ENCODE assay signal across 8 cellular contexts in the genomic region with DNA sequence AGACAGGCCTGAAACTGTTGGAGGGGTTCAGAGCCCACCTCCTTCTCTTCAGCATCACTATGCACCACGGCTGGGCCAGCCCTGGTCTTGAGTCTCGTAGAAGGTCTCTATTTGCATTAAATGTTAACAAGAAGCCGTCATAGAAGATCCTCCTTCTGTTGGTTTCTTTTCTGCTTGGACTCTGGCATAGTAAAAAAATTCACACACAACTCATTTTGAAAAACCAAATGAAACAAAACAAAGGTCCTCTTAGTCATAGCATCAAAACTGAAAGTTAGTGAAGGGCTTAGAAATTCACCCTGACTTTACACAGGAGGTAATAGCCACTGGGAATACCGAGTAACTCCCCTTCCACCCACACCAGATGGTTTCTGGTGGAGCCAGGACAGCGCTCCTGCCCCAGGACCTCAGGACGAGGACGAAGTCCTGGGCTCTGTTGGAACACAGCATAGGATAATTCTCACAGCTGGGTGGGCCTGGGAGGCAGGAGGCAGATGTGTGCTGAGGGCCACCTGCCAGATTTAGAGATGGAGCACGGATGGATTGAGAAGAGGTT.
DNase-seq lines count a peak whose midpoint lies in the region; ATAC-seq, FAIRE-seq and TF ChIP-seq lines count a peak whose summit lies in the region.
"Had no signal": no experiment of that assay in that cellular context is flagged by ENCODE, and none has a peak within 500 bp of the region (broad histone marks: within the 10 kb centered on the region; RNA-seq: fewer than 3 reads in every experiment).

No MANE protein-coding gene starts in this region.

- H3K4me3 ChIP-seq in adrenal gland, result no peak overlapping the region

- peak; percentile 29 for DNase-seq in renal cortical epithelial cell (ENCODE audit: low read depth)
- no peak for DNase-seq in HTR-8/SVneo (ENCODE audit: insufficient read length, low spot score)
- no peak for DNase-seq in adrenal gland
- DNase-seq in SK-N-DZ (ENCODE audit: low spot score), result no peak
- DNase-seq: NCI-H1105 had no signal

- H3K9me3 ChIP-seq in adrenal gland (replicated peaks in 1 of 3), result no peaks in the 10 kb centered on the region

- TF ChIP-seq POLR2A in adrenal gland (IDR thresholded peaks at IDR 0.05), result no peak

- no peaks in the 10 kb centered on the region for H3K36me3 ChIP-seq in adrenal gland (replicated peaks in 1 of 2)

- H3K4me1 ChIP-seq in adrenal gland (replicated peaks in 1 of 2), result no peaks in the 10 kb centered on the region

- 73 to 88% (median 80%) methylated on average over 7 to 8 of the region's 8 CpGs for WGBS in adrenal gland, 4 donors

- no peaks in the 10 kb centered on the region for H3K27me3 ChIP-seq in adrenal gland

- intact Hi-C loops in adrenal gland (cut with DNase I), result no loop called here

- FAIRE-seq in HTR-8/SVneo (lab: Jason Lieb, UNC), result no peak

- H3K27ac ChIP-seq in adrenal gland, result no peak overlapping the region

- peak; percentile 92 for ATAC-seq in GM19023 (IDR thresholded peaks at IDR 0.05; ENCODE audit: unreplicated experiment)
- ATAC-seq in GM21786 (IDR thresholded peaks at IDR 0.05; ENCODE audit: unreplicated experiment), result peak; percentile 94
- peak; percentile 92 for ATAC-seq in HG03565 (IDR thresholded peaks at IDR 0.05; ENCODE audit: unreplicated experiment)

- no peak for TF ChIP-seq CTCF in adrenal gland (IDR thresholded peaks at IDR 0.05)
